ENCODE assay signal across 9 cellular contexts in genomic region chr5:56259002-56259511, GRCh38. TPM values are rescaled to one million over a fixed set of nuclear protein-coding genes. Genes with fewer than 3 reads are reported as not detected.
DNase-seq lines count a peak whose midpoint lies in the region; ATAC-seq, FAIRE-seq and TF ChIP-seq lines count a peak whose summit lies in the region.
"Had no signal": no experiment of that assay in that cellular context is flagged by ENCODE, and none has a peak within 500 bp of the region (broad histone marks: within the 10 kb centered on the region; RNA-seq: fewer than 3 reads in every experiment).

No MANE protein-coding gene starts in this region.

- H3K27ac Mint-ChIP-seq in activated T-cell treated with anti-CD3 and anti-CD28 coated beads, Interleukin-2, amount 50 U/mL, for 72 hours = no peak overlapping the region

- no peaks in the 10 kb centered on the region for H3K9me3 Mint-ChIP-seq in activated T-cell treated with anti-CD3 and anti-CD28 coated beads, Interleukin-2, amount 50 U/mL, for 72 hours

- H3K9ac ChIP-seq in subcutaneous abdominal adipose tissue (ENCODE audit: low read length in 5 of 5) = no peak overlapping the region

- TF ChIP-seq CTCF in D721Med (IDR thresholded peaks at IDR 0.05; ENCODE audit: insufficient read depth, missing control alignments) = no peak

- peak; percentile 97 to 99 for ATAC-seq in activated T-cell treated with anti-CD3 and anti-CD28 coated beads, Interleukin-2, amount 50 U/mL, for 72 hours (replicated peaks in 1 of 2)
- ATAC-seq in GM21367 (IDR thresholded peaks at IDR 0.05; ENCODE audit: unreplicated experiment) = no peak

- peaks cover 0 to 9% (median 3%) of the 10 kb centered on the region in 5 donors for H3K4me1 ChIP-seq in subcutaneous abdominal adipose tissue (ENCODE audit: control insufficient read depth in 5 of 5, insufficient read depth in 5 of 5, low read length in 5 of 5)

- H3K27me3 Mint-ChIP-seq in activated T-cell treated with anti-CD3 and anti-CD28 coated beads, Interleukin-2, amount 50 U/mL, for 72 hours (ENCODE audit: low read depth) = peaks cover 22% of the 10 kb centered on the region

- no peak overlapping the region for H3K4me3 ChIP-seq in subcutaneous abdominal adipose tissue (ENCODE audit: low read depth in 1 of 5, low read length in 5 of 5)

- no peak for FAIRE-seq in D721Med (lab: Jason Lieb, UNC)
- FAIRE-seq: islet of Langerhans had no signal

- H3K27me3 ChIP-seq in subcutaneous abdominal adipose tissue (ENCODE audit: control insufficient read depth in 5 of 5, insufficient read depth in 4 of 5, low read length in 5 of 5) = no peaks in the 10 kb centered on the region

- no peaks in the 10 kb centered on the region for H3K4me1 Mint-ChIP-seq in activated T-cell treated with anti-CD3 and anti-CD28 coated beads, Interleukin-2, amount 50 U/mL, for 72 hours (ENCODE audit: low read depth)

- H3K9me3 ChIP-seq in subcutaneous abdominal adipose tissue (ENCODE audit: control insufficient read depth in 5 of 5, low read length in 5 of 5) = no peaks in the 10 kb centered on the region

- no peaks in the 10 kb centered on the region for H3K36me3 Mint-ChIP-seq in activated T-cell treated with anti-CD3 and anti-CD28 coated beads, Interleukin-2, amount 50 U/mL, for 72 hours (ENCODE audit: insufficient read depth in 2 of 2)

- no peaks in the 10 kb centered on the region for H3K36me3 ChIP-seq in subcutaneous abdominal adipose tissue (ENCODE audit: control insufficient read depth in 5 of 5, insufficient read depth in 5 of 5, low read length in 5 of 5)

- peak overlapping the region; percentile 40 to 46 for H3K4me3 Mint-ChIP-seq in activated T-cell treated with anti-CD3 and anti-CD28 coated beads, Interleukin-2, amount 50 U/mL, for 72 hours

- peak overlapping the region; percentile 6 for H3K27ac ChIP-seq in subcutaneous abdominal adipose tissue (ENCODE audit: low read depth, low read length)

- DNase-seq in activated T-cell treated with anti-CD3 and anti-CD28 coated beads, Interleukin-2, amount 50 U/mL, for 72 hours = peak; percentile 11 to 28
- DNase-seq in activated T-cell treated with anti-CD3 and anti-CD28 coated beads, Interleukin-2, amount 50 U/mL, for 48 hours = no peak
- DNase-seq in NCI-H226 (peak; percentile 91), fibroblast of the conjunctiva (ENCODE audit: low read depth) (peak; percentile 84), NCI-H446 treated with DMSO at 0.1 percent for 48 hours (lab: John Stamatoyannopoulos, UW) (no peak), D721Med (ENCODE audit: insufficient read length, low spot score) (no peak)

RNA-seq across cellular contexts. Expression of gene ANKRD55, which starts 25.9 kb away (rescaled TPM):
- total RNA-seq in activated T-cell treated with anti-CD3 and anti-CD28 coated beads, Interleukin-2, amount 50 U/mL, for 72 hours = 1 to 10 TPM in 1 of 2 donors, under 1 TPM in 1; 0.74 to 3.4 TPM

Comparison
In these comparisons a context has a peak if more than half of its experiments do, and no peak if none do; other contexts are left out.
1. DNase-seq: peak in activated T-cell treated with anti-CD3 and anti-CD28 coated beads, Interleukin-2, amount 50 U/mL, for 72 hours (2 of 2), NCI-H226 (single experiment) and fibroblast of the conjunctiva (single experiment); none in activated T-cell treated with anti-CD3 and anti-CD28 coated beads, Interleukin-2, amount 50 U/mL, for 48 hours (0 of 2), NCI-H446 treated with DMSO at 0.1 percent for 48 hours (single experiment) and D721Med (single experiment).